8 cellular contexts compared by ENCODE assay signal in the genomic region with DNA sequence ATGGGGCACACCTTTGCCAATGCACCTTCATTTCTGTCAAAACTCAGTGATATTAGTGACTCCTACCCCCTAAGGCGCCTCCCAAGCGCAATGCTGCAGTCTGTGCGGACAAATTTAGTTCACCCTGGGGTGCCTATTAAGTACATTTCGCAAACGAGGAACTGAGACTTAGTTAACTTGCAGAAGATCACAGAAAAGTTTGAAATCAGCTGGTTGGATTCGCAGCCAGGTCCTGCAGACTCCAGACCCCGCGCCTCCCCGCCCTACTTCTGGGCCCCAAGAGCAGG. TPM values are rescaled to one million over a fixed set of nuclear protein-coding genes. Genes with fewer than 3 reads are reported as not detected.
A peak's percentile ranks its signal among the peaks of the same experiment; 100 is the strongest.
DNase-seq lines count a peak whose midpoint lies in the region; ATAC-seq and TF ChIP-seq lines count a peak whose summit lies in the region.

No MANE protein-coding gene starts in this region.

- no peak for ATAC-seq in SK-N-SH treated with all-trans-retinoic acid at 6 μM for 48 hours
- no peak for ATAC-seq in natural killer cell treated with Interleukin-12 subunit alpha and Interleukin-12 subunit beta and Interleukin-15 and Interleukin-18, amount 100 ng/mL, for 72 hours

- H3K27ac ChIP-seq in SK-N-SH (ENCODE audit: low read depth in 2 of 2, low read length in 1 of 2) (peak overlapping the region; percentile 90 to 97), colonic mucosa (peak overlapping the region; percentile 100)

- POLR2A ChIA-PET in SK-N-SH (lab: Yijun Ruan, JAX) = interaction anchor here (0.6 to 1.5 kb wide), 2 partner anchors 183 to 407 kb away, joined by 3 to 6 read pairs; a partner anchor contains a TSS

- H2AFZ ChIP-seq in SK-N-SH (ENCODE audit: low read depth) = peak overlapping the region; percentile 87

- no peaks in the 10 kb centered on the region for H3K27me3 ChIP-seq in SK-N-SH (ENCODE audit: insufficient read depth)
- H3K27me3 ChIP-seq in colonic mucosa = no peaks in the 10 kb centered on the region

- H3K4me3 Mint-ChIP-seq in natural killer cell treated with Interleukin-12 subunit alpha and Interleukin-12 subunit beta and Interleukin-15 and Interleukin-18, amount 100 ng/mL, for 72 hours = peak overlapping the region; percentile 88

- no peaks in the 10 kb centered on the region for H4K20me1 ChIP-seq in SK-N-SH (ENCODE audit: insufficient read depth)

- intact Hi-C loops in colonic mucosa (cut with DNase I) = loop anchor here (10.0 kb wide), 1 partner anchor 485 kb away; no protein-coding TSS in a partner anchor

- peak overlapping the region; percentile 89 for H3K9ac ChIP-seq in SK-N-SH
- H3K9ac ChIP-seq in colonic mucosa (ENCODE audit: low read depth in 2 of 2, low read length in 2 of 2) = peak overlapping the region; percentile 93 to 94

- CTCF ChIA-PET in SK-N-SH (lab: Yijun Ruan, JAX) = interaction anchor here (0.8 to 3.4 kb wide), 13 partner anchors 11 to 535 kb away, joined by 3 to 36 read pairs (median 4); no protein-coding TSS in a partner anchor

- TF ChIP-seq RAD21 in SK-N-SH (IDR thresholded peaks at IDR 0.05; ENCODE audit: low read length) = no peak

- peaks cover 30% of the 10 kb centered on the region for H3K79me2 ChIP-seq in SK-N-SH (ENCODE audit: insufficient read depth)

- WGBS in SK-N-SH (ENCODE audit: low lambda C conversion rate) = 4% methylated on average over 9 of the region's 9 CpGs

- peak overlapping the region; percentile 97 to 98 for H3K27ac Mint-ChIP-seq in natural killer cell treated with Interleukin-12 subunit alpha and Interleukin-12 subunit beta and Interleukin-15 and Interleukin-18, amount 100 ng/mL, for 72 hours

- peaks cover 14% of the 10 kb centered on the region for H3K36me3 Mint-ChIP-seq in natural killer cell treated with Interleukin-12 subunit alpha and Interleukin-12 subunit beta and Interleukin-15 and Interleukin-18, amount 100 ng/mL, for 72 hours

- H3K9me2 ChIP-seq in SK-N-SH = no peaks in the 10 kb centered on the region

- H3K9me3 Mint-ChIP-seq in natural killer cell treated with Interleukin-12 subunit alpha and Interleukin-12 subunit beta and Interleukin-15 and Interleukin-18, amount 100 ng/mL, for 72 hours = no peaks in the 10 kb centered on the region

- H3K4me1 ChIP-seq in SK-N-SH (ENCODE audit: control insufficient read depth in 1 of 2, insufficient read depth in 2 of 2, low read depth in 1 of 2, low read length in 1 of 2) (peaks cover 3 to 24% of the 10 kb centered on the region in 2 experiments; a peak in 3 of 4 replicates), colonic mucosa (peaks cover 6% of the 10 kb centered on the region)

- TF ChIP-seq CTCF in SK-N-SH (IDR thresholded peaks at IDR 0.05) (no peak), colonic mucosa (IDR thresholded peaks at IDR 0.05) (no peak)

- H3K9me3 ChIP-seq in SK-N-SH (no peaks in the 10 kb centered on the region), colonic mucosa (no peaks in the 10 kb centered on the region)

- peaks cover 48 to 54% of the 10 kb centered on the region in 2 donors for H3K4me1 Mint-ChIP-seq in natural killer cell treated with Interleukin-12 subunit alpha and Interleukin-12 subunit beta and Interleukin-15 and Interleukin-18, amount 100 ng/mL, for 72 hours (ENCODE audit: low read depth in 2 of 2)

- H3K4me2 ChIP-seq in SK-N-SH = peak overlapping the region; percentile 98

- peak overlapping the region; percentile 89 to 97 for H3K4me3 ChIP-seq in SK-N-SH (ENCODE audit: low read depth in 2 of 2, low read length in 1 of 2)
- H3K4me3 ChIP-seq in colonic mucosa = peak overlapping the region; percentile 86

- TF ChIP-seq EP300 in SK-N-SH (IDR thresholded peaks at IDR 0.05; ENCODE audit: borderline replicate concordance in 1 of 2, low read depth in 1 of 2, low read length in 1 of 2) = no peak

- H3K36me3 ChIP-seq in SK-N-SH (replicated peaks in 1 of 2; ENCODE audit: control insufficient read depth in 1 of 2, insufficient read depth in 2 of 2, low read length in 1 of 2) = peaks cover 31 to 39% of the 10 kb centered on the region in 2 experiments
- no peaks in the 10 kb centered on the region for H3K36me3 ChIP-seq in colonic mucosa

- H3K27me3 Mint-ChIP-seq in natural killer cell treated with Interleukin-12 subunit alpha and Interleukin-12 subunit beta and Interleukin-15 and Interleukin-18, amount 100 ng/mL, for 72 hours = no peaks in the 10 kb centered on the region

- peaks cover 13% of the 10 kb centered on the region for H3F3A ChIP-seq in SK-N-SH (replicated peaks; ENCODE audit: insufficient read depth)

- DNase-seq in SK-N-SH (no peak), NAMALWA (ENCODE audit: low spot score) (peak; percentile 83), colonic mucosa (no peak), NCI-H2171 (lab: John Stamatoyannopoulos, UW) (no peak), NCI-H2171 treated with DMSO at 0.1 percent for 48 hours (lab: John Stamatoyannopoulos, UW) (no peak), NCI-H2029 (lab: John Stamatoyannopoulos, UW) (no peak)
- DNase-seq in natural killer cell treated with Interleukin-12 subunit alpha and Interleukin-12 subunit beta and Interleukin-15 and Interleukin-18, amount 100 ng/mL, for 72 hours (ENCODE audit: low spot score) = no peak

TF ChIP-seq in SK-N-SH, 30 proteins besides CTCF, POLR2A, EP300 and RAD21 (continues in another document):
- TF ChIP-seq RXRA (IDR thresholded peaks at IDR 0.05; ENCODE audit: borderline replicate concordance, low read depth) (no peak), EZH2phosphoT487 (IDR thresholded peaks at IDR 0.05; ENCODE audit: borderline replicate concordance, low read depth) (no peak), RFX5 (IDR thresholded peaks at IDR 0.05; ENCODE audit: low read length) (no peak), NFIC (IDR thresholded peaks at IDR 0.05; ENCODE audit: borderline replicate concordance) (no peak), TAF1 (IDR thresholded peaks at IDR 0.05; ENCODE audit: borderline replicate concordance, low read depth, low read length) (no peak), YY1 (IDR thresholded peaks at IDR 0.05; ENCODE audit: low read depth) (no peak), RCOR1 (IDR thresholded peaks at IDR 0.05; ENCODE audit: low read length) (no peak), FOXM1 (IDR thresholded peaks at IDR 0.05; ENCODE audit: low read depth) (no peak), FOXJ3 (CRISPR knock-in tag; IDR thresholded peaks at IDR 0.05) (no peak), TEAD4 (IDR thresholded peaks at IDR 0.05; ENCODE audit: borderline replicate concordance, insufficient read depth) (no peak), FOSL2 (IDR thresholded peaks at IDR 0.05; ENCODE audit: borderline replicate concordance, low read depth) (no peak), CHD2 (IDR thresholded peaks at IDR 0.05; ENCODE audit: low read length, partially characterized antibody) (no peak)

TF ChIP-seq in SK-N-SH treated with all-trans-retinoic acid at 6 μM for 48 hours, 23 proteins besides CTCF, POLR2A, EP300 and RAD21:
- TF ChIP-seq ZNF565 (CRISPR knock-in tag; conservative IDR thresholded peaks at IDR 0.05; ENCODE audit: low read depth) (no peak), ZC3H10 (CRISPR knock-in tag; IDR thresholded peaks at IDR 0.05) (no peak), OSR1 (CRISPR knock-in tag; IDR thresholded peaks at IDR 0.05) (no peak)
TF ChIP-seq in SK-N-SH treated with all-trans-retinoic acid at 6 μM for 48 hours: peak in this region for 0.

RNA-seq across cellular contexts. Expression of a gene that starts 0.6 kb away (rescaled TPM):
- 53.4 and 60.6 TPM in 2 replicates for polyA plus RNA-seq in SK-N-SH (2012; rRNA removed)
- polyA plus RNA-seq in SK-N-SH (2012; cell fraction: cytosol; rRNA removed) = 44.4 and 56.2 TPM in 2 replicates
- polyA plus RNA-seq in SK-N-SH (2012; cell fraction: nucleus; rRNA removed) = 39.5 and 39.9 TPM in 2 replicates
- 10 to 100 TPM; 34.5 to 37.6 TPM for total RNA-seq in colonic mucosa
- total RNA-seq in natural killer cell treated with Interleukin-12 subunit alpha and Interleukin-12 subunit beta and Interleukin-15 and Interleukin-18, amount 100 ng/mL, for 72 hours = 10 to 100 TPM; 47.2 to 68.5 TPM

RNA-seq across cellular contexts. Expression of a gene that starts 22.0 kb away (rescaled TPM):
- polyA plus RNA-seq in SK-N-SH (2012; rRNA removed) = 0.10 and 0.12 TPM in 2 replicates
- 0.06 and 0.13 TPM in 2 replicates for polyA plus RNA-seq in SK-N-SH (2012; cell fraction: cytosol; rRNA removed)
- 0.04 and 0.06 TPM in 2 replicates for polyA plus RNA-seq in SK-N-SH (2012; cell fraction: nucleus; rRNA removed)
- total RNA-seq in colonic mucosa = 10 to 100 TPM in 1 of 2 donors, 1 to 10 TPM in 1; 3.8 to 11.9 TPM
- total RNA-seq in natural killer cell treated with Interleukin-12 subunit alpha and Interleukin-12 subunit beta and Interleukin-15 and Interleukin-18, amount 100 ng/mL, for 72 hours = 10 to 100 TPM; 10.2 to 17.4 TPM

RNA-seq across cellular contexts. Expression of a gene that starts 41.4 kb away (rescaled TPM):
- polyA plus RNA-seq in SK-N-SH (2012; rRNA removed) = 8.4 and 8.9 TPM in 2 replicates
- 2.8 and 4.0 TPM in 2 replicates for polyA plus RNA-seq in SK-N-SH (2012; cell fraction: cytosol; rRNA removed)
- polyA plus RNA-seq in SK-N-SH (2012; cell fraction: nucleus; rRNA removed) = 42.2 and 42.4 TPM in 2 replicates
- total RNA-seq in colonic mucosa = 1 to 10 TPM; 4.8 to 6.5 TPM
- total RNA-seq in natural killer cell treated with Interleukin-12 subunit alpha and Interleukin-12 subunit beta and Interleukin-15 and Interleukin-18, amount 100 ng/mL, for 72 hours = 10 to 100 TPM; 11.9 to 22.8 TPM
